In genomic region chr5:173434270-173434669, GRCh38 we compare ENCODE assay signal across 32 cellular contexts.
"Had no signal": no experiment of that assay in that cellular context is flagged by ENCODE, and none has a peak within 500 bp of the region (broad histone marks: within the 10 kb centered on the region; RNA-seq: fewer than 3 reads in every experiment).

No MANE protein-coding gene starts in this region.

- H3K9me3 Mint-ChIP-seq: activated B cell treated with CpG ODN at 0.5 μM for 24 hours; activated CD4-positive, alpha-beta memory T cell treated with anti-CD3 and anti-CD28 coated beads, Interleukin-2, amount 10 ng/mL, durations not matched to agents 7 days and 5 days; activated CD4-positive, alpha-beta T cell treated with anti-CD3 and anti-CD28 coated beads, Interleukin-2, amount 10 ng/mL, durations not matched to agents 24 days and 14 days; activated naive CD4-positive, alpha-beta T cell treated with anti-CD3 and anti-CD28 coated beads, Interleukin-2, amount 10 ng/mL, durations not matched to agents 7 days and 5 days; activated naive CD4-positive, alpha-beta T cell treated with anti-CD3 and anti-CD28 coated beads, Interleukin-2, amount 50 U/mL, for 24 hours; activated naive CD8-positive, alpha-beta T cell treated with anti-CD3 and anti-CD28 coated beads, Interleukin-2, amount 50 U/mL, for 24 hours; activated T-cell treated with anti-CD3 and anti-CD28 coated beads, Interleukin-2, amount 50 U/mL, for 24 hours; activated T-helper 2 cell treated with anti-CD3 and anti-CD28 coated beads, Interferon-gamma antibody, Interleukin-2, Interleukin-4, amounts not matched to agents 10 μg/mL and 5 μg/mL and 100 μg/mL, durations not matched to agents 14 hours and 24 hours and 36 hours; T-helper 1 cell treated with Interleukin-12 subunit alpha and Interleukin-12 subunit beta and Interleukin-4 antibody, amounts not matched to agents 30 μg/mL and 1 μg/mL, for 36 hours; T-helper 2 cell treated with Interferon-gamma antibody and Interleukin-4, amounts not matched to agents 5 μg/mL and 100 μg/mL, for 36 hours had no signal

- H3K4me1 Mint-ChIP-seq: activated B cell treated with CpG ODN at 0.5 μM for 24 hours; activated CD4-positive, alpha-beta memory T cell treated with anti-CD3 and anti-CD28 coated beads, Interleukin-2, amount 10 ng/mL, durations not matched to agents 7 days and 5 days; activated CD4-positive, alpha-beta T cell treated with anti-CD3 and anti-CD28 coated beads, Interleukin-2, amount 10 ng/mL, durations not matched to agents 24 days and 14 days; activated CD8-positive, alpha-beta memory T cell treated with anti-CD3 and anti-CD28 coated beads, Interleukin-2, amount 10 ng/mL, durations not matched to agents 7 days and 5 days; activated naive CD4-positive, alpha-beta T cell treated with anti-CD3 and anti-CD28 coated beads, Interleukin-2, amount 10 ng/mL, durations not matched to agents 7 days and 5 days; activated naive CD4-positive, alpha-beta T cell treated with anti-CD3 and anti-CD28 coated beads, Interleukin-2, amount 50 U/mL, for 24 hours; activated naive CD8-positive, alpha-beta T cell treated with anti-CD3 and anti-CD28 coated beads, Interleukin-2, amount 10 ng/mL, durations not matched to agents 7 days and 5 days; activated naive CD8-positive, alpha-beta T cell treated with anti-CD3 and anti-CD28 coated beads, Interleukin-2, amount 50 U/mL, for 24 hours had no signal

- ATAC-seq: activated CD8-positive, alpha-beta memory T cell treated with anti-CD3 and anti-CD28 coated beads, Interleukin-2, amount 10 ng/mL, durations not matched to agents 7 days and 5 days; activated CD8-positive, alpha-beta T cell treated with anti-CD3 and anti-CD28 coated beads, Interleukin-2, amount 10 ng/mL, durations not matched to agents 7 days and 5 days; activated naive CD8-positive, alpha-beta T cell treated with anti-CD3 and anti-CD28 coated beads, Interleukin-2, amount 50 U/mL, for 24 hours; body of pancreas had no signal

- H3K4me3 Mint-ChIP-seq: activated B cell treated with CpG ODN at 0.5 μM for 24 hours; activated CD4-positive, alpha-beta memory T cell treated with anti-CD3 and anti-CD28 coated beads, Interleukin-2, amount 10 ng/mL, durations not matched to agents 7 days and 5 days; activated CD4-positive, alpha-beta T cell treated with anti-CD3 and anti-CD28 coated beads, Interleukin-2, amount 10 ng/mL, durations not matched to agents 24 days and 14 days; activated CD8-positive, alpha-beta memory T cell treated with anti-CD3 and anti-CD28 coated beads, Interleukin-2, amount 10 ng/mL, durations not matched to agents 7 days and 5 days; activated CD8-positive, alpha-beta T cell treated with anti-CD3 and anti-CD28 coated beads, Interleukin-2, amount 10 ng/mL, durations not matched to agents 7 days and 5 days; activated naive CD4-positive, alpha-beta T cell treated with anti-CD3 and anti-CD28 coated beads, Interleukin-2, amount 10 ng/mL, durations not matched to agents 7 days and 5 days; activated naive CD4-positive, alpha-beta T cell treated with anti-CD3 and anti-CD28 coated beads, Interleukin-2, amount 50 U/mL, for 24 hours; activated naive CD8-positive, alpha-beta T cell; activated naive CD8-positive, alpha-beta T cell treated with anti-CD3 and anti-CD28 coated beads, Interleukin-2, amount 10 ng/mL, durations not matched to agents 7 days and 5 days; activated naive CD8-positive, alpha-beta T cell treated with anti-CD3 and anti-CD28 coated beads, Interleukin-2, amount 50 U/mL, for 24 hours; activated T-cell treated with anti-CD3 and anti-CD28 coated beads, Interleukin-2, amount 50 U/mL, for 24 hours; T-helper 1 cell treated with Interleukin-12 subunit alpha and Interleukin-12 subunit beta and Interleukin-4 antibody, amounts not matched to agents 30 μg/mL and 1 μg/mL, for 36 hours; T-helper 2 cell treated with Interferon-gamma antibody and Interleukin-4, amounts not matched to agents 5 μg/mL and 100 μg/mL, for 36 hours had no signal

- DNase-seq: activated B cell treated with CpG ODN at 0.5 μM for 24 hours; activated CD4-positive, alpha-beta memory T cell treated with anti-CD3 and anti-CD28 coated beads, Interleukin-2, amount 10 ng/mL, durations not matched to agents 7 days and 5 days; activated CD4-positive, alpha-beta T cell treated with anti-CD3 and anti-CD28 coated beads for 4 hours; activated CD4-positive, alpha-beta T cell treated with anti-CD3 and anti-CD28 coated beads, Interleukin-2, amount 10 ng/mL, durations not matched to agents 24 days and 14 days; activated CD4-positive, alpha-beta T cell treated with anti-CD3 and anti-CD28 coated beads, Interleukin-2, amount 50 U/mL, for 1 hour; activated CD4-positive, alpha-beta T cell treated with anti-CD3 and anti-CD28 coated beads, Interleukin-2, amount 50 U/mL, for 4 hours; activated CD4-positive, CD25-positive, alpha-beta regulatory T cell treated with anti-CD3 and anti-CD28 coated beads, Interleukin-2, amount 50 U/mL, for 72 hours; activated CD8-positive, alpha-beta memory T cell treated with anti-CD3 and anti-CD28 coated beads for 24 hours; activated CD8-positive, alpha-beta memory T cell treated with anti-CD3 and anti-CD28 coated beads, Interleukin-2, amount 10 ng/mL, durations not matched to agents 7 days and 5 days; activated CD8-positive, alpha-beta memory T cell treated with anti-CD3 and anti-CD28 coated beads, Interleukin-2, amount 50 U/mL, for 48 hours; activated CD8-positive, alpha-beta T cell treated with anti-CD3 and anti-CD28 coated beads, Interleukin-2, amount 10 ng/mL, durations not matched to agents 7 days and 5 days; activated effector memory CD4-positive, alpha-beta T cell treated with Interleukin-2 at 50 U/mL for 16 hours; activated gamma-delta T cell; activated naive CD4-positive, alpha-beta T cell treated with anti-CD3 and anti-CD28 coated beads, Interleukin-2, amount 10 ng/mL, durations not matched to agents 7 days and 5 days; activated naive CD4-positive, alpha-beta T cell treated with Interleukin-2 at 50 U/mL for 16 hours; activated naive CD8-positive, alpha-beta T cell treated with anti-CD3 and anti-CD28 coated beads, Interleukin-2, amount 10 ng/mL, durations not matched to agents 7 days and 5 days; activated naive CD8-positive, alpha-beta T cell treated with anti-CD3 and anti-CD28 coated beads, Interleukin-2, amount 50 U/mL, for 24 hours; activated T-cell treated with anti-CD3 and anti-CD28 coated beads, Interleukin-2, amount 50 U/mL, for 24 hours; activated T-cell treated with anti-CD3 and anti-CD28 coated beads, Interleukin-2, amount 50 U/mL, for 48 hours; amygdala; aorta; body of pancreas; brain microvascular endothelial cell; central memory CD4-positive, alpha-beta T cell; T-helper 1 cell; T-helper 2 cell; T-helper 9 cell had no signal

- H3K27ac Mint-ChIP-seq: activated B cell treated with CpG ODN at 0.5 μM for 24 hours; activated CD4-positive, alpha-beta memory T cell treated with anti-CD3 and anti-CD28 coated beads, Interleukin-2, amount 10 ng/mL, durations not matched to agents 7 days and 5 days; activated CD4-positive, alpha-beta T cell treated with anti-CD3 and anti-CD28 coated beads, Interleukin-2, amount 10 ng/mL, durations not matched to agents 24 days and 14 days; activated CD8-positive, alpha-beta memory T cell treated with anti-CD3 and anti-CD28 coated beads, Interleukin-2, amount 10 ng/mL, durations not matched to agents 7 days and 5 days; activated CD8-positive, alpha-beta T cell treated with anti-CD3 and anti-CD28 coated beads, Interleukin-2, amount 10 ng/mL, durations not matched to agents 7 days and 5 days; activated naive CD4-positive, alpha-beta T cell treated with anti-CD3 and anti-CD28 coated beads, Interleukin-2, amount 10 ng/mL, durations not matched to agents 7 days and 5 days; activated naive CD4-positive, alpha-beta T cell treated with anti-CD3 and anti-CD28 coated beads, Interleukin-2, amount 50 U/mL, for 24 hours; activated naive CD8-positive, alpha-beta T cell; activated naive CD8-positive, alpha-beta T cell treated with anti-CD3 and anti-CD28 coated beads, Interleukin-2, amount 10 ng/mL, durations not matched to agents 7 days and 5 days; activated naive CD8-positive, alpha-beta T cell treated with anti-CD3 and anti-CD28 coated beads, Interleukin-2, amount 50 U/mL, for 24 hours; activated T-cell treated with anti-CD3 and anti-CD28 coated beads, Interleukin-2, amount 50 U/mL, for 24 hours; activated T-helper 2 cell treated with anti-CD3 and anti-CD28 coated beads, Interferon-gamma antibody, Interleukin-2, Interleukin-4, amounts not matched to agents 10 μg/mL and 5 μg/mL and 100 μg/mL, durations not matched to agents 14 hours and 24 hours and 36 hours; T-helper 1 cell treated with Interleukin-12 subunit alpha and Interleukin-12 subunit beta and Interleukin-4 antibody, amounts not matched to agents 30 μg/mL and 1 μg/mL, for 36 hours; T-helper 2 cell treated with Interferon-gamma antibody and Interleukin-4, amounts not matched to agents 5 μg/mL and 100 μg/mL, for 36 hours had no signal

- H3K27me3 Mint-ChIP-seq: activated naive CD4-positive, alpha-beta T cell treated with anti-CD3 and anti-CD28 coated beads, Interleukin-2, amount 10 ng/mL, durations not matched to agents 7 days and 5 days had no signal
